13 cellular contexts compared by ENCODE assay signal in genomic region chr14:104746071-104746545, GRCh38. TPM values are rescaled to one million over a fixed set of nuclear protein-coding genes. Genes with fewer than 3 reads are reported as not detected.
A peak's percentile ranks its signal among the peaks of the same experiment; 100 is the strongest.
DNase-seq lines count a peak whose midpoint lies in the region; ATAC-seq, FAIRE-seq and TF ChIP-seq lines count a peak whose summit lies in the region.
"Had no signal": no experiment of that assay in that cellular context is flagged by ENCODE, and none has a peak within 500 bp of the region (broad histone marks: within the 10 kb centered on the region; RNA-seq: fewer than 3 reads in every experiment).

No MANE protein-coding gene starts in this region.

- no peak overlapping the region for H3K9ac ChIP-seq in keratinocyte (ENCODE audit: control insufficient read depth, extremely low read depth, insufficient read depth, low read length)

- no peaks in the 10 kb centered on the region for H3K36me3 Mint-ChIP-seq in activated CD4-positive, alpha-beta memory T cell treated with anti-CD3 and anti-CD28 coated beads, Interleukin-2, amount 10 ng/mL, durations not matched to agents 7 days and 5 days (ENCODE audit: low read depth)

- H4K20me1 ChIP-seq in keratinocyte (ENCODE audit: control insufficient read depth, extremely low read depth, insufficient read depth, low read length): no peaks in the 10 kb centered on the region

- H3K9me3 ChIP-seq in keratinocyte (ENCODE audit: control insufficient read depth, low read depth, low read length): no peaks in the 10 kb centered on the region
- H3K9me3 ChIP-seq in stomach: no peaks in the 10 kb centered on the region

- dilution Hi-C loops in keratinocyte (cut with MboI; ENCODE audit: extremely low pct_ligation_motif_present, low sequenced_read_pairs): no loop called here

- no peaks in the 10 kb centered on the region for H3K27me3 Mint-ChIP-seq in activated CD4-positive, alpha-beta memory T cell treated with anti-CD3 and anti-CD28 coated beads, Interleukin-2, amount 10 ng/mL, durations not matched to agents 7 days and 5 days

- H3K4me3 ChIP-seq in keratinocyte (ENCODE audit: control insufficient read depth in 2 of 3, extremely low read depth in 1 of 3, insufficient read depth in 2 of 3, low read depth in 1 of 3, low read length in 3 of 3) (peak overlapping the region in 1 of 3 experiments; percentile 39), stomach (no peak overlapping the region)
- H3K4me3 ChIP-seq: skin epidermis had no signal

- ATAC-seq in HG03139 (IDR thresholded peaks at IDR 0.05; ENCODE audit: unreplicated experiment) (no peak), HG02763 (IDR thresholded peaks at IDR 0.05; ENCODE audit: unreplicated experiment) (no peak)

- peaks cover 16% of the 10 kb centered on the region for H3K4me1 Mint-ChIP-seq in activated CD4-positive, alpha-beta memory T cell treated with anti-CD3 and anti-CD28 coated beads, Interleukin-2, amount 10 ng/mL, durations not matched to agents 7 days and 5 days

- H3K27ac ChIP-seq in keratinocyte (ENCODE audit: control insufficient read depth, insufficient read depth, low read length): no peak overlapping the region
- H3K27ac ChIP-seq in stomach: peak overlapping the region; percentile 12 to 78 (median 72)

- H3K27ac Mint-ChIP-seq in activated CD4-positive, alpha-beta memory T cell treated with anti-CD3 and anti-CD28 coated beads, Interleukin-2, amount 10 ng/mL, durations not matched to agents 7 days and 5 days: no peak overlapping the region

- no peaks in the 10 kb centered on the region for H3K79me2 ChIP-seq in keratinocyte (ENCODE audit: control insufficient read depth, insufficient read depth, low read length)

- POLR2A ChIA-PET in activated CD4-positive, alpha-beta memory T cell treated with anti-CD3 and anti-CD28 coated beads, Interleukin-2, amount 10 ng/mL, durations not matched to agents 7 days and 5 days (lab: Charles Lee): no interaction called here

- intact Hi-C loops in stomach (cut with DNase I; ENCODE audit: low total_unique reads): no loop called here

- no peaks in the 10 kb centered on the region for H3K36me3 ChIP-seq in keratinocyte (ENCODE audit: control insufficient read depth in 2 of 2, extremely low read depth in 1 of 2, insufficient read depth in 2 of 2, low read length in 2 of 2)
- peaks cover 0 to 25% (median 20%) of the 10 kb centered on the region in 4 donors for H3K36me3 ChIP-seq in stomach

- no peak for TF ChIP-seq EP300 in stomach (IDR thresholded peaks at IDR 0.05)

- no peak for FAIRE-seq in keratinocyte (lab: Jason Lieb, UNC)
- FAIRE-seq: bronchial epithelial cell, GM18507 had no signal

- peak; percentile 32 for DNase-seq in activated CD4-positive, alpha-beta T cell treated with anti-CD3 and anti-CD28 coated beads for 48 hours
- DNase-seq in activated CD4-positive, alpha-beta T cell treated with anti-CD3 and anti-CD28 coated beads, Interleukin-2, amount 50 U/mL, for 4 hours: no peak
- peak; percentile 47 for DNase-seq in activated CD4-positive, alpha-beta memory T cell treated with anti-CD3 and anti-CD28 coated beads, Interleukin-2, amount 10 ng/mL, durations not matched to agents 7 days and 5 days
- DNase-seq in keratinocyte (ENCODE audit: low read depth, low spot score) (no peak), stomach (no peak), mesenteric fat pad (ENCODE audit: low spot score) (no peak)
- DNase-seq: erythroblast, OCI-M1 had no signal

- H3K9me1 ChIP-seq in keratinocyte (ENCODE audit: control insufficient read depth, extremely low read depth, insufficient read depth, low read length): peaks cover 2% of the 10 kb centered on the region

- no peak for TF ChIP-seq POLR2A in stomach (IDR thresholded peaks at IDR 0.05)

- TF ChIP-seq CTCF in keratinocyte (optimal IDR thresholded peaks at IDR 0.05 in 1 of 3, IDR thresholded peaks at IDR 0.05 in 1 of 3, conservative IDR thresholded peaks at IDR 0.05 in 1 of 3; ENCODE audit: extremely low read depth in 1 of 3, insufficient read depth in 2 of 3, low read length in 3 of 3) (no peak), stomach (IDR thresholded peaks at IDR 0.05) (no peak)

- H3K4me1 ChIP-seq in keratinocyte (ENCODE audit: control insufficient read depth, extremely low read depth, insufficient read depth, low read length) (peaks cover 61% of the 10 kb centered on the region), stomach (peaks cover 37 to 49% (median 46%) of the 10 kb centered on the region in 4 donors)

- H3K27me3 ChIP-seq in keratinocyte (ENCODE audit: control insufficient read depth, extremely low read depth, insufficient read depth, low read length) (no peaks in the 10 kb centered on the region), stomach (no peaks in the 10 kb centered on the region)

- H2AFZ ChIP-seq in keratinocyte (ENCODE audit: control insufficient read depth, low read length): no peak overlapping the region

- H3K9me3 Mint-ChIP-seq in activated CD4-positive, alpha-beta memory T cell treated with anti-CD3 and anti-CD28 coated beads, Interleukin-2, amount 10 ng/mL, durations not matched to agents 7 days and 5 days: no peaks in the 10 kb centered on the region

- CTCF ChIA-PET in activated CD4-positive, alpha-beta memory T cell treated with anti-CD3 and anti-CD28 coated beads, Interleukin-2, amount 10 ng/mL, durations not matched to agents 7 days and 5 days (lab: Charles Lee): no interaction called here

- H3K4me2 ChIP-seq in keratinocyte (ENCODE audit: control insufficient read depth, extremely low read depth, insufficient read depth, low read depth, low read length): peak overlapping the region; percentile 71

- WGBS in stomach, 5 donors: 72 to 82% (median 77%) methylated on average over 7 to 13 of the region's 13 CpGs

- no peak overlapping the region for H3K4me3 Mint-ChIP-seq in activated CD4-positive, alpha-beta memory T cell treated with anti-CD3 and anti-CD28 coated beads, Interleukin-2, amount 10 ng/mL, durations not matched to agents 7 days and 5 days

RNA-seq across cellular contexts. Expression of gene SIVA1, which starts 6.8 kb away (rescaled TPM):
- 10 to 100 TPM; 87.0 to 96.2 TPM for total RNA-seq in activated CD4-positive, alpha-beta memory T cell treated with anti-CD3 and anti-CD28 coated beads, Interleukin-2, amount 10 ng/mL, durations not matched to agents 7 days and 5 days
- polyA plus RNA-seq in keratinocyte (33.5 to 63.3 TPM (median 35.3 TPM) in 3 replicates), stomach (100 to 1,000 TPM; 200 to 247 (median 213) TPM)
- polyA plus RNA-seq in keratinocyte (2011; ENCODE audit: low read depth): 9.6 TPM
- 20.5 and 64.3 TPM in 2 replicates for polyA plus RNA-seq in keratinocyte (2011; cell fraction: cytosol; rRNA removed)
- polyA plus RNA-seq in keratinocyte (2011; cell fraction: nucleus; rRNA removed): 31.3 and 53.0 TPM in 2 replicates
- 30.1 and 57.7 TPM in 2 replicates for polyA plus RNA-seq in keratinocyte (2012; ENCODE audit: low replicate concordance)
- polyA minus RNA-seq in keratinocyte: 7.4 to 12.8 TPM (median 12.5 TPM) in 3 replicates
- 38.8 TPM for polyA minus RNA-seq in keratinocyte (2011; cell fraction: cytosol; rRNA and poly(A)+ RNA removed)
- 9.2 and 11.4 TPM in 2 replicates for polyA minus RNA-seq in keratinocyte (2011; cell fraction: nucleus; rRNA and poly(A)+ RNA removed)
- total RNA-seq in stomach (100 to 1,000 TPM in 4 of 5 donors, 10 to 100 TPM in 1; 73.3 to 366 (median 252) TPM), mesenteric fat pad (60.0 TPM)

RNA-seq across cellular contexts. Expression of gene ADSS1, which starts 22.1 kb away (rescaled TPM):
- total RNA-seq in activated CD4-positive, alpha-beta memory T cell treated with anti-CD3 and anti-CD28 coated beads, Interleukin-2, amount 10 ng/mL, durations not matched to agents 7 days and 5 days: 1 to 10 TPM in 1 of 2 experiments, under 1 TPM in 1; 0.98 to 1.2 TPM
- polyA plus RNA-seq in keratinocyte (1.7 to 4.9 TPM (median 1.8 TPM) in 3 replicates), stomach (10 to 100 TPM; 12.3 to 16.7 (median 14.5) TPM)
- 12.4 TPM for polyA plus RNA-seq in keratinocyte (2011; ENCODE audit: low read depth)
- polyA plus RNA-seq in keratinocyte (2011; cell fraction: cytosol; rRNA removed): 1.1 and 1.8 TPM in 2 replicates
- polyA plus RNA-seq in keratinocyte (2011; cell fraction: nucleus; rRNA removed): 7.2 and 9.8 TPM in 2 replicates
- polyA plus RNA-seq in keratinocyte (2012; ENCODE audit: low replicate concordance): 1.4 and 22.0 TPM in 2 replicates
- 0.32 to 1.5 TPM (median 1.3 TPM) in 3 replicates for polyA minus RNA-seq in keratinocyte
- polyA minus RNA-seq in keratinocyte (2011; cell fraction: cytosol; rRNA and poly(A)+ RNA removed): 2.1 TPM
- 2.0 and 4.4 TPM in 2 replicates for polyA minus RNA-seq in keratinocyte (2011; cell fraction: nucleus; rRNA and poly(A)+ RNA removed)
- total RNA-seq in stomach (10 to 100 TPM in 1 of 5 donors, 1 to 10 TPM in 3, not detected in 1; 7.0 to 59.4 (median 7.6) TPM), mesenteric fat pad (5.2 TPM)

RNA-seq across cellular contexts. Expression of gene AKT1, which starts 49.4 kb away (rescaled TPM):
- total RNA-seq in activated CD4-positive, alpha-beta memory T cell treated with anti-CD3 and anti-CD28 coated beads, Interleukin-2, amount 10 ng/mL, durations not matched to agents 7 days and 5 days: 100 to 1,000 TPM; 157 to 162 TPM
- polyA plus RNA-seq in keratinocyte: 82.3 to 102 TPM (median 95.5 TPM) in 3 replicates
- 41.8 TPM for polyA plus RNA-seq in keratinocyte (2011; ENCODE audit: low read depth)
- 92.7 and 139 TPM in 2 replicates for polyA plus RNA-seq in keratinocyte (2011; cell fraction: cytosol; rRNA removed)
- 92.9 and 114 TPM in 2 replicates for polyA plus RNA-seq in keratinocyte (2011; cell fraction: nucleus; rRNA removed)
- 42.3 and 107 TPM in 2 replicates for polyA plus RNA-seq in keratinocyte (2012; ENCODE audit: low replicate concordance)
- 123 to 292 TPM (median 136 TPM) in 3 replicates for polyA minus RNA-seq in keratinocyte
- polyA minus RNA-seq in keratinocyte (2011; cell fraction: cytosol; rRNA and poly(A)+ RNA removed): 216 TPM
- polyA minus RNA-seq in keratinocyte (2011; cell fraction: nucleus; rRNA and poly(A)+ RNA removed): 38.2 and 40.0 TPM in 2 replicates
- total RNA-seq in stomach: 100 to 1,000 TPM in 4 of 5 donors, 10 to 100 TPM in 1; 85.2 to 292 (median 119) TPM
- polyA plus RNA-seq in stomach: 100 to 1,000 TPM; 100 to 123 (median 107) TPM
- 170 TPM for total RNA-seq in mesenteric fat pad

RNA-seq across cellular contexts. Expression of gene ZBTB42, which starts 54.8 kb away (rescaled TPM):
- 1 to 10 TPM; 4.9 to 5.5 TPM for total RNA-seq in activated CD4-positive, alpha-beta memory T cell treated with anti-CD3 and anti-CD28 coated beads, Interleukin-2, amount 10 ng/mL, durations not matched to agents 7 days and 5 days
- polyA plus RNA-seq in keratinocyte (0.50 to 0.73 TPM (median 0.73 TPM) in 3 replicates), stomach (1 to 10 TPM; 4.6 to 7.9 (median 5.5) TPM)
- polyA plus RNA-seq in keratinocyte (2011; ENCODE audit: low read depth): 0.25 TPM
- 0.39 and 0.66 TPM in 2 replicates for polyA plus RNA-seq in keratinocyte (2011; cell fraction: cytosol; rRNA removed)
- 0.53 and 0.95 TPM in 2 replicates for polyA plus RNA-seq in keratinocyte (2011; cell fraction: nucleus; rRNA removed)
- 0.73 and 1.2 TPM in 2 replicates for polyA plus RNA-seq in keratinocyte (2012; ENCODE audit: low replicate concordance)
- polyA minus RNA-seq in keratinocyte: 0.96 to 1.8 TPM (median 1.4 TPM) in 3 replicates
- polyA minus RNA-seq in keratinocyte (2011; cell fraction: cytosol; rRNA and poly(A)+ RNA removed): 2.1 TPM
- polyA minus RNA-seq in keratinocyte (2011; cell fraction: nucleus; rRNA and poly(A)+ RNA removed): 0.47 and 0.74 TPM in 2 replicates
- total RNA-seq in stomach (10 to 100 TPM in 3 of 5 donors, 1 to 10 TPM in 2; 4.7 to 59.7 (median 13.2) TPM), mesenteric fat pad (5.9 TPM)

RNA-seq across cellular contexts. Expression of gene INF2, which starts 56.7 kb away (rescaled TPM):
- total RNA-seq in activated CD4-positive, alpha-beta memory T cell treated with anti-CD3 and anti-CD28 coated beads, Interleukin-2, amount 10 ng/mL, durations not matched to agents 7 days and 5 days: 100 to 1,000 TPM; 120 to 132 TPM
- polyA plus RNA-seq in keratinocyte (22.6 to 42.4 TPM (median 31.6 TPM) in 3 replicates), stomach (100 to 1,000 TPM in 1 of 3 donors, 10 to 100 TPM in 2; 74.7 to 113 (median 90.3) TPM)
- polyA plus RNA-seq in keratinocyte (2011; ENCODE audit: low read depth): 13.0 TPM
- polyA plus RNA-seq in keratinocyte (2011; cell fraction: cytosol; rRNA removed): 21.2 and 50.7 TPM in 2 replicates
- polyA plus RNA-seq in keratinocyte (2011; cell fraction: nucleus; rRNA removed): 66.3 and 100 TPM in 2 replicates
- 31.0 and 82.3 TPM in 2 replicates for polyA plus RNA-seq in keratinocyte (2012; ENCODE audit: low replicate concordance)
- polyA minus RNA-seq in keratinocyte: 27.3 to 92.4 TPM (median 35.0 TPM) in 3 replicates
- 74.2 TPM for polyA minus RNA-seq in keratinocyte (2011; cell fraction: cytosol; rRNA and poly(A)+ RNA removed)
- 56.2 and 58.6 TPM in 2 replicates for polyA minus RNA-seq in keratinocyte (2011; cell fraction: nucleus; rRNA and poly(A)+ RNA removed)
- total RNA-seq in stomach (100 to 1,000 TPM in 4 of 5 donors, 10 to 100 TPM in 1; 45.9 to 385 (median 184) TPM), mesenteric fat pad (160 TPM)

Comparison
In these comparisons a context has a peak if more than half of its experiments do, and no peak if none do; other contexts are left out.
1. DNase-seq: peak in activated CD4-positive, alpha-beta T cell treated with anti-CD3 and anti-CD28 coated beads for 48 hours (single experiment) and activated CD4-positive, alpha-beta memory T cell treated with anti-CD3 and anti-CD28 coated beads, Interleukin-2, amount 10 ng/mL, durations not matched to agents 7 days and 5 days (single experiment); none in activated CD4-positive, alpha-beta T cell treated with anti-CD3 and anti-CD28 coated beads, Interleukin-2, amount 50 U/mL, for 4 hours (0 of 2), keratinocyte (single experiment), stomach (single experiment) and mesenteric fat pad (single experiment).